ENCODE assay signal across 8 cellular contexts in genomic region chr17:80991645-80992076, GRCh38. TPM values are rescaled to one million over a fixed set of nuclear protein-coding genes. Genes with fewer than 3 reads are reported as not detected.
DNase-seq lines count a peak whose midpoint lies in the region; ATAC-seq, FAIRE-seq and TF ChIP-seq lines count a peak whose summit lies in the region.

Gene CHMP6, plus strand, starts transcription at chr17:80991841. Its CDS starts 78 bp downstream, at chr17:80991919.

- TF ChIP-seq RAD21 in HepG2 (CRISPR knock-in tag; IDR thresholded peaks at IDR 0.05): peak; percentile 54

- TF ChIP-seq CTCF in HepG2 (CRISPR knock-in tag; IDR thresholded peaks at IDR 0.05): peak; percentile 38; the same call in 1 of the 2 replicates

- in situ Hi-C loops in HepG2 (cut with HindIII; ENCODE audit: extremely low pct_ligation_motif_present, low pct_unique_long_range_greater_than_20kb): no loop called here

- H3K27me3 ChIP-seq in HepG2 (ENCODE audit: control insufficient read depth in 1 of 2, insufficient read depth in 2 of 2, low read length in 2 of 2): peaks cover 3 to 30% of the 10 kb centered on the region in 2 experiments; a peak in 4 of 5 replicates

- H3K9me3 ChIP-seq in HepG2 (ENCODE audit: low read length): no peaks in the 10 kb centered on the region

- H3K79me2 ChIP-seq in HepG2 (ENCODE audit: insufficient read depth, low read length): no peaks in the 10 kb centered on the region

- WGBS in HepG2 (ENCODE audit: low lambda C conversion rate): under 1% methylated on average over 30 of the region's 66 CpGs

- intact Hi-C loops in HepG2 (cut with micrococcal nuclease; ENCODE audit: unreplicated experiment): loop anchor here (5.0 kb wide), 1 partner anchor 51 kb away; no protein-coding TSS in a partner anchor

- FAIRE-seq in HepG2 (lab: Jason Lieb, UNC): no peak

- peak within 1 kb of the TSS; percentile 94 for H3K4me2 ChIP-seq in HepG2 (ENCODE audit: low read depth, low read length)

- DNase-seq in COR-L47 (lab: John Stamatoyannopoulos, UW) (peak; percentile 74), NCI-H2196 treated with DMSO at 0.1 percent for 48 hours (lab: John Stamatoyannopoulos, UW; ENCODE audit: unreplicated experiment) (peak; percentile 68), dermis microvascular lymphatic vessel endothelial cell (ENCODE audit: low read depth in 2 of 2) (peak; percentile 63 to 86), HepG2 (ENCODE audit: low spot score) (peak; percentile 60), cerebellar nuclear complex (lab: John Stamatoyannopoulos, UW) (no peak)
- DNase-seq in activated CD4-positive, alpha-beta T cell treated with anti-CD3 and anti-CD28 coated beads, Interleukin-2, amount 50 U/mL, for 48 hours: peak; percentile 75 to 78
- peak; percentile 52 for DNase-seq in stimulated activated CD4-positive, alpha-beta T cell treated with anti-CD3 and anti-CD28 coated beads, Interleukin-2, amount 100 ng/mL, for 4 hours (ENCODE audit: low read depth)

- CTCF ChIA-PET in HepG2 (lab: Yijun Ruan, JAX; ENCODE audit: low intra/inter-chr PET ratio, low total read pairs): interaction anchor here (1.9 kb wide), 1 partner anchor 110 kb away, joined by 15 read pairs; no protein-coding TSS in a partner anchor

- peak within 1 kb of the TSS; percentile 49 for H3K27ac ChIP-seq in HepG2 (ENCODE audit: extremely low read length, insufficient read depth, low read length)

- H2AFZ ChIP-seq in HepG2 (ENCODE audit: low read length): peak within 1 kb of the TSS; percentile 92

- BruUV-seq in HepG2 (replicated peaks; lab: Mats Ljungman, UMichigan): no TSS peak

- H3K36me3 ChIP-seq in HepG2 (replicated peaks in 1 of 2; ENCODE audit: control insufficient read depth in 1 of 2, insufficient read depth in 2 of 2, low read length in 2 of 2): peaks cover 11 to 18% of the 10 kb centered on the region in 2 experiments

- POLR2A ChIA-PET in HepG2 (lab: Yijun Ruan, JAX): interaction anchor here (0.9 to 1.9 kb wide), 6 partner anchors 9 to 537 kb away, joined by 3 to 10 read pairs (median 5); no protein-coding TSS in a partner anchor

- ATAC-seq in GM21737 (IDR thresholded peaks at IDR 0.05; ENCODE audit: unreplicated experiment) (peak; percentile 48), HepG2 (peak; percentile 13)

- no peaks in the 10 kb centered on the region for H4K20me1 ChIP-seq in HepG2 (ENCODE audit: insufficient read depth, low read length)

- TF ChIP-seq EP300 in HepG2 (IDR thresholded peaks at IDR 0.05; ENCODE audit: low read depth in 2 of 2, low read length in 2 of 2) (peak in 1 of 2 experiments; percentile 46; a peak in 1 of 4 replicates), HepG2 (CRISPR knock-in tag; IDR thresholded peaks at IDR 0.05; ENCODE audit: borderline replicate concordance) (no peak)

- peaks cover 63% of the 10 kb centered on the region for H3K4me1 ChIP-seq in HepG2 (ENCODE audit: insufficient read depth, low read length)

- H3K4me3 ChIP-seq in HepG2 (replicated peaks in 1 of 3; ENCODE audit: insufficient read depth in 1 of 3, low read depth in 2 of 3, low read length in 3 of 3): peak within 1 kb of the TSS; percentile 87 to 95 (median 95)

- H3K9ac ChIP-seq in HepG2 (ENCODE audit: insufficient read depth, low read depth, low read length): peak within 1 kb of the TSS; percentile 87

- TF ChIP-seq POLR2A in HepG2 (IDR thresholded peaks at IDR 0.05; ENCODE audit: insufficient read depth in 1 of 2, low read depth in 2 of 2, low read length in 2 of 2): peak; percentile 46 to 55; a peak in 2 of 4 replicates

TF ChIP-seq in HepG2, 621 proteins besides CTCF, POLR2A, EP300 and RAD21 (continues in another document):
- TF ChIP-seq, protein P1, sequence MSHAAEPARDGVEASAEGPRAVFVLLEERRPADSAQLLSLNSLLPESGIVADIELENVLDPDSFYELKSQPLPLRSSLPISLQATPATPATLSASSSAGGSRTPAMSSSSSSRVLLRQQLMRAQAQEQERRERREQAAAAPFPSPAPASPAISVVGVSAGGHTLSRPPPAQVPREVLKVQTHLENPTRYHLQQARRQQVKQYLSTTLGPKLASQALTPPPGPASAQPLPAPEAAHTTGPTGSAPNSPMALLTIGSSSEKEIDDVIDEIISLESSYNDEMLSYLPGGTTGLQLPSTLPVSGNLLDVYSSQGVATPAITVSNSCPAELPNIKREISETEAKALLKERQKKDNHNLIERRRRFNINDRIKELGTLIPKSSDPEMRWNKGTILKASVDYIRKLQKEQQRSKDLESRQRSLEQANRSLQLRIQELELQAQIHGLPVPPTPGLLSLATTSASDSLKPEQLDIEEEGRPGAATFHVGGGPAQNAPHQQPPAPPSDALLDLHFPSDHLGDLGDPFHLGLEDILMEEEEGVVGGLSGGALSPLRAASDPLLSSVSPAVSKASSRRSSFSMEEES (CRISPR knock-in tag; IDR thresholded peaks at IDR 0.05): no peak
- TF ChIP-seq, protein P2, sequence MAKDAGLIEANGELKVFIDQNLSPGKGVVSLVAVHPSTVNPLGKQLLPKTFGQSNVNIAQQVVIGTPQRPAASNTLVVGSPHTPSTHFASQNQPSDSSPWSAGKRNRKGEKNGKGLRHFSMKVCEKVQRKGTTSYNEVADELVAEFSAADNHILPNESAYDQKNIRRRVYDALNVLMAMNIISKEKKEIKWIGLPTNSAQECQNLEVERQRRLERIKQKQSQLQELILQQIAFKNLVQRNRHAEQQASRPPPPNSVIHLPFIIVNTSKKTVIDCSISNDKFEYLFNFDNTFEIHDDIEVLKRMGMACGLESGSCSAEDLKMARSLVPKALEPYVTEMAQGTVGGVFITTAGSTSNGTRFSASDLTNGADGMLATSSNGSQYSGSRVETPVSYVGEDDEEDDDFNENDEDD (CRISPR knock-in tag; IDR thresholded peaks at IDR 0.05; ENCODE audit: borderline replicate concordance): peak; percentile 63; the same call in 1 of the 2 replicates
- TF ChIP-seq ZNF143 (CRISPR knock-in tag; IDR thresholded peaks at IDR 0.05): no peak
- TF ChIP-seq MNT (IDR thresholded peaks at IDR 0.05): no peak
- no peak for TF ChIP-seq ZNF792 (CRISPR knock-in tag; IDR thresholded peaks at IDR 0.05)
- TF ChIP-seq DDIT3 (CRISPR knock-in tag; IDR thresholded peaks at IDR 0.05): no peak
- TF ChIP-seq HNF4G (IDR thresholded peaks at IDR 0.05; ENCODE audit: borderline replicate concordance, low read depth, low read length): peak; percentile 39; the same call in 1 of the 2 replicates
- no peak for TF ChIP-seq HNF4G (CRISPR knock-in tag; IDR thresholded peaks at IDR 0.05; ENCODE audit: borderline replicate concordance, low read depth)

RNA-seq across cellular contexts. Expression of gene CHMP6, which starts in this region (rescaled TPM):
- 12.3 and 17.6 TPM in 2 replicates for total RNA-seq in dermis microvascular lymphatic vessel endothelial cell
- total RNA-seq in HepG2 (2016; rRNA removed; fragmentation: Illumina TruSeq; extraction: Trizol): 24.2 and 24.6 TPM in 2 replicates
- 5.9 and 6.6 TPM in 2 replicates for total RNA-seq in HepG2 (2016; cell fraction: cytosol; rRNA removed; fragmentation: Illumina TruSeq; extraction: Trizol; ENCODE audit: low read depth)
- 24.5 and 25.5 TPM in 2 replicates for total RNA-seq in HepG2 (2016; cell fraction: insoluble cytoplasmic fraction; rRNA removed; fragmentation: Illumina TruSeq; extraction: Trizol)
- 14.7 and 15.5 TPM in 2 replicates for total RNA-seq in HepG2 (2016; cell fraction: membrane; rRNA removed; fragmentation: Illumina TruSeq; extraction: Trizol)
- total RNA-seq in HepG2 (2016; cell fraction: nucleus; rRNA removed; fragmentation: Illumina TruSeq; extraction: Trizol): 12.8 and 13.9 TPM in 2 replicates
- polyA plus RNA-seq in HepG2 (2011; rRNA removed): 11.1 and 17.7 TPM in 2 replicates
- 14.2 and 21.6 TPM in 2 replicates for polyA plus RNA-seq in HepG2 (2011; cell fraction: cytosol; rRNA removed)
- 31.7 and 32.3 TPM in 2 replicates for polyA plus RNA-seq in HepG2 (2011; cell fraction: nucleus; rRNA removed)
- polyA plus RNA-seq in HepG2 (2012): 10.1 and 14.6 TPM in 2 replicates
- polyA plus RNA-seq in HepG2 (2016; cell fraction: cytosol; fragmentation: Illumina TruSeq; extraction: Trizol; ENCODE audit: low read depth): 8.4 and 9.7 TPM in 2 replicates
- polyA plus RNA-seq in HepG2 (2016; cell fraction: insoluble cytoplasmic fraction; fragmentation: Illumina TruSeq; extraction: Trizol; ENCODE audit: low read depth): 42.4 and 45.1 TPM in 2 replicates
- 14.8 and 17.6 TPM in 2 replicates for polyA plus RNA-seq in HepG2 (2016; cell fraction: membrane; fragmentation: Illumina TruSeq; extraction: Trizol; ENCODE audit: low read depth)
- 34.7 and 37.8 TPM in 2 replicates for polyA plus RNA-seq in HepG2 (2016; cell fraction: nucleus; fragmentation: Illumina TruSeq; extraction: Trizol; ENCODE audit: insufficient read depth, low read depth)
- 6.7 and 18.8 TPM in 2 replicates for polyA minus RNA-seq in HepG2 (2011; rRNA and poly(A)+ RNA removed; ENCODE audit: low replicate concordance)
- polyA minus RNA-seq in HepG2 (2011; cell fraction: cytosol; rRNA and poly(A)+ RNA removed): 8.2 and 11.1 TPM in 2 replicates
- 20.0 and 22.4 TPM in 2 replicates for polyA minus RNA-seq in HepG2 (2011; cell fraction: nucleus; rRNA and poly(A)+ RNA removed)

Comparison
In these comparisons a context has a peak if more than half of its experiments do, and no peak if none do; other contexts are left out.
1. DNase-seq: peak in COR-L47 (single experiment), NCI-H2196 treated with DMSO at 0.1 percent for 48 hours (single experiment), activated CD4-positive, alpha-beta T cell treated with anti-CD3 and anti-CD28 coated beads, Interleukin-2, amount 50 U/mL, for 48 hours (2 of 2), dermis microvascular lymphatic vessel endothelial cell (2 of 2), HepG2 (single experiment) and stimulated activated CD4-positive, alpha-beta T cell treated with anti-CD3 and anti-CD28 coated beads, Interleukin-2, amount 100 ng/mL, for 4 hours (single experiment); none in cerebellar nuclear complex (0 of 2).